In genomic region chr13:40476175-40476958, GRCh38 we compare ENCODE assay signal across 14 cellular contexts.
DNase-seq lines count a peak whose midpoint lies in the region; ATAC-seq and TF ChIP-seq lines count a peak whose summit lies in the region.
"Had no signal": no experiment of that assay in that cellular context is flagged by ENCODE, and none has a peak within 500 bp of the region (broad histone marks: within the 10 kb centered on the region; RNA-seq: fewer than 3 reads in every experiment).

No MANE protein-coding gene starts in this region.

- peak overlapping the region in 1 of 11 experiments; percentile 36; a peak in 3 of 22 replicates for H3K27ac ChIP-seq in BLaER1 treated with 17β-estradiol and CSF1 and Interleukin-3, amounts not matched to agents 10 nM and 100 nM
- peak overlapping the region; percentile 24 for H3K27ac ChIP-seq in osteoblast (ENCODE audit: low read depth, low read length)
- H3K27ac ChIP-seq: HL-60 had no signal

- H3K4me2 ChIP-seq in BLaER1 treated with 17β-estradiol and CSF1 and Interleukin-3, amounts not matched to agents 10 nM and 100 nM, result peak overlapping the region in 7 of 11 experiments; percentile 5 to 41 (median 16); a peak in 11 of 22 replicates
- peak overlapping the region; percentile 4 for H3K4me2 ChIP-seq in osteoblast (ENCODE audit: insufficient read depth, low read length)

- H3K9ac ChIP-seq in BLaER1 treated with 17β-estradiol and CSF1 and Interleukin-3, amounts not matched to agents 10 nM and 100 nM, result no peak overlapping the region

- TF ChIP-seq CTCF in fibroblast of mammary gland (conservative IDR thresholded peaks at IDR 0.05; ENCODE audit: control insufficient read depth, insufficient read depth, low read depth, low read length), result no peak
- no peak for TF ChIP-seq CTCF in osteoblast (IDR thresholded peaks at IDR 0.05; ENCODE audit: extremely low read depth, low read depth, low read length)

- H3K79me2 ChIP-seq in osteoblast (ENCODE audit: insufficient read depth, low read length), result no peaks in the 10 kb centered on the region

- ATAC-seq in GM18861 (IDR thresholded peaks at IDR 0.05; ENCODE audit: unreplicated experiment), result no peak
- ATAC-seq: mucosa of descending colon had no signal

- 0 out of 22 replicates have a peak, but pooled peaks cover 0 to 3% (median 0%) of the 10 kb centered on the region in 11 experiments for H3K27me3 ChIP-seq in BLaER1 treated with 17β-estradiol and CSF1 and Interleukin-3, amounts not matched to agents 10 nM and 100 nM
- H3K27me3 ChIP-seq in osteoblast (ENCODE audit: insufficient read depth, low read length), result no peaks in the 10 kb centered on the region
- H3K27me3 ChIP-seq: spleen had no signal

- 0 out of 22 replicates have a peak, but pooled peaks cover 0 to 4% (median 0%) of the 10 kb centered on the region in 11 experiments for H3K36me3 ChIP-seq in BLaER1 treated with 17β-estradiol and CSF1 and Interleukin-3, amounts not matched to agents 10 nM and 100 nM
- H3K36me3 ChIP-seq in osteoblast (ENCODE audit: insufficient read depth, low read length), result no peaks in the 10 kb centered on the region
- H3K36me3 ChIP-seq: spleen had no signal

- peak overlapping the region; percentile 18 for H2AFZ ChIP-seq in osteoblast (ENCODE audit: low read length)

- H3K9me3 ChIP-seq in BLaER1 treated with 17β-estradiol and CSF1 and Interleukin-3, amounts not matched to agents 10 nM and 100 nM (replicated peaks in 1 of 11), result peaks cover 0 to 16% (median 5%) of the 10 kb centered on the region in 11 experiments; a peak in 9 of 22 replicates
- no peaks in the 10 kb centered on the region for H3K9me3 ChIP-seq in osteoblast (ENCODE audit: low read depth, low read length)
- H3K9me3 ChIP-seq: mucosa of descending colon, spleen had no signal

- H3K4me3 ChIP-seq in BLaER1 treated with 17β-estradiol and CSF1 and Interleukin-3, amounts not matched to agents 10 nM and 100 nM, result no peak overlapping the region
- no peak overlapping the region for H3K4me3 ChIP-seq in fibroblast of mammary gland (ENCODE audit: control insufficient read depth, low read depth, low read length)
- H3K4me3 ChIP-seq in osteoblast (ENCODE audit: insufficient read depth, low read length), result no peak overlapping the region
- H3K4me3 ChIP-seq: mucosa of descending colon, spleen had no signal

- H3K4me1 ChIP-seq in BLaER1 treated with 17β-estradiol and CSF1 and Interleukin-3, amounts not matched to agents 10 nM and 100 nM, result peaks cover 36 to 64% (median 60%) of the 10 kb centered on the region in 10 experiments
- H3K4me1 ChIP-seq in osteoblast (ENCODE audit: insufficient read depth, low read length), result peaks cover 7% of the 10 kb centered on the region

- H4K20me1 ChIP-seq in BLaER1 treated with 17β-estradiol and CSF1 and Interleukin-3, amounts not matched to agents 10 nM and 100 nM, result no peaks in the 10 kb centered on the region
- no peaks in the 10 kb centered on the region for H4K20me1 ChIP-seq in osteoblast (ENCODE audit: insufficient read depth, low read length)

- DNase-seq in NCI-H226 (peak; percentile 47), fibroblast of mammary gland (ENCODE audit: low read depth) (peak; percentile 21), osteoblast (ENCODE audit: insufficient read length, low spot score, missing footprints) (peak; percentile 87), kidney tubule cell (ENCODE audit: low spot score) (no peak), COLO829 (ENCODE audit: low spot score) (no peak), GDM1 (lab: John Stamatoyannopoulos, UW) (no peak)
- DNase-seq: activated T-cell treated with anti-CD3 and anti-CD28 coated beads for 4 hours; CD8-positive, alpha-beta memory T cell; mucosa of descending colon; NCI-H1105 treated with DMSO at 0.1 percent for 48 hours; spleen had no signal

Comparison
In these comparisons a context has a peak if more than half of its experiments do, and no peak if none do; other contexts are left out.
1. DNase-seq: peak in NCI-H226 (single experiment), fibroblast of mammary gland (single experiment) and osteoblast (single experiment); none in kidney tubule cell (single experiment), COLO829 (single experiment) and GDM1 (single experiment).